ENCODE assay signal across 1 cellular context in the genomic region with DNA sequence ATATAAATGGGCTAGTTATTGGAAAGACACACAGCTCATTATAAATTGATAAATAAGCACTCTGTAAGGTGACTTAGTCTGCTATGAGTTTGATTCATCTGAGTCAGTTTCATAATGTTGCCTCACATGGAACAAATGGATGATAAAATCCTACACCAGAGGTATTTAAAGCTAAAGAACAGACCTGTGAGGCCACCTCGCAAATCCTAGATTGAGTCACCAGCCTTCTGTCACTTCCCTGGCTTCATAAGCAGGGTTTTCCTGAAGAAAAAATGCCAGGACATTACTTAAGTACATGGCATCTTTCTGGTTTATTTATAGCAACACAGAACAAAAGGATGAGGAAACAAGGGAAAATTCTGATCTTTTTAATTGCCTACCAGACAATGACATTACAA.
TF ChIP-seq lines count a peak whose summit lies in the region.

No MANE protein-coding gene starts in this region.

TF ChIP-seq in GM12878, 131 proteins besides CTCF, POLR2A, EP300 and RAD21 (continued from another document):
- TF ChIP-seq MXI1 (IDR thresholded peaks at IDR 0.05; ENCODE audit: low read depth, low read length), result no peak
- TF ChIP-seq ZNF384 (IDR thresholded peaks at IDR 0.05; ENCODE audit: borderline replicate concordance, low read depth, low read length), result no peak
- TF ChIP-seq, protein P1, sequence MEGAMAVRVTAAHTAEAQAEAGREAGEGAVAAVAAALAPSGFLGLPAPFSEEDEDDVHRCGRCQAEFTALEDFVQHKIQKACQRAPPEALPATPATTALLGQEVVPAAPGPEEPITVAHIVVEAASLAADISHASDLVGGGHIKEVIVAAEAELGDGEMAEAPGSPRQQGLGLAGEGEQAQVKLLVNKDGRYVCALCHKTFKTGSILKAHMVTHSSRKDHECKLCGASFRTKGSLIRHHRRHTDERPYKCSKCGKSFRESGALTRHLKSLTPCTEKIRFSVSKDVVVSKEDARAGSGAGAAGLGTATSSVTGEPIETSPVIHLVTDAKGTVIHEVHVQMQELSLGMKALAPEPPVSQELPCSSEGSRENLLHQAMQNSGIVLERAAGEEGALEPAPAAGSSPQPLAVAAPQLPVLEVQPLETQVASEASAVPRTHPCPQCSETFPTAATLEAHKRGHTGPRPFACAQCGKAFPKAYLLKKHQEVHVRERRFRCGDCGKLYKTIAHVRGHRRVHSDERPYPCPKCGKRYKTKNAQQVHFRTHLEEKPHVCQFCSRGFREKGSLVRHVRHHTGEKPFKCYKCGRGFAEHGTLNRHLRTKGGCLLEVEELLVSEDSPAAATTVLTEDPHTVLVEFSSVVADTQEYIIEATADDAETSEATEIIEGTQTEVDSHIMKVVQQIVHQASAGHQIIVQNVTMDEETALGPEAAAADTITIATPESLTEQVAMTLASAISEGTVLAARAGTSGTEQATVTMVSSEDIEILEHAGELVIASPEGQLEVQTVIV (IDR thresholded peaks at IDR 0.05; ENCODE audit: borderline replicate concordance, partially characterized antibody), result no peak
- TF ChIP-seq ELK1 (IDR thresholded peaks at IDR 0.05; ENCODE audit: low read depth, low read length), result no peak
- TF ChIP-seq SMC3 (IDR thresholded peaks at IDR 0.05; ENCODE audit: borderline replicate concordance, low read length), result no peak
- no peak for TF ChIP-seq CREB1 (IDR thresholded peaks at IDR 0.05; ENCODE audit: low read depth)
- no peak for TF ChIP-seq KLF5 (IDR thresholded peaks at IDR 0.05; ENCODE audit: partially characterized antibody)
- TF ChIP-seq FOXM1 (IDR thresholded peaks at IDR 0.05; ENCODE audit: low read depth, low read length), result peak; percentile 20; the same call in 1 of the 2 replicates
- 0 out of 2 replicates have a peak, but pooled peaks have one; percentile 42 for TF ChIP-seq NFIC (IDR thresholded peaks at IDR 0.05; ENCODE audit: low read depth, low read length)
- no peak for TF ChIP-seq ZBTB40 (IDR thresholded peaks at IDR 0.05; ENCODE audit: borderline replicate concordance)
- no peak for TF ChIP-seq BCLAF1 (IDR thresholded peaks at IDR 0.05)
- no peak for TF ChIP-seq FOS (IDR thresholded peaks at IDR 0.05; ENCODE audit: borderline replicate concordance, extremely low read depth, insufficient read length)
